Comparison of ENCODE assay signal across 9 cellular contexts in the genomic region with DNA sequence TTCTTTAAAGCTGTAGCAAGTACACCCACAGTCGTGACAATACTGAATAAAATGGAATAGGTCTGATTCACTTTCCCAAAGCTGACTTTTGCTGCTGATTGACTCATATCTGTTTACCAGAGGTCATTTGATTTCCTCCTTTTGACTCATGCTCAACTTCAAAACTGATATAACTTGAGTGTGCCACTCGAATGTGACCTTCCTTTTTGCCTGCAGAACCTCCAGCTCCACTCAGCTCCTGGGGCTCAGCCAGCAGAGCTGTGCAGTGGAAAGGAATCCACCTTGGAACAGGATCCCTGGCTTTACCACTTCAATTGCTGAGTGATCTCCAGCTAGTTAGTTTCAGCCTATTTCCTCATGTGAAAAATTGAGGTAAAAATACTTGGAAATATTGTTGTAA.
DNase-seq lines count a peak whose midpoint lies in the region; ATAC-seq, FAIRE-seq and TF ChIP-seq lines count a peak whose summit lies in the region.
"Had no signal": no experiment of that assay in that cellular context is flagged by ENCODE, and none has a peak within 500 bp of the region (broad histone marks: within the 10 kb centered on the region; RNA-seq: fewer than 3 reads in every experiment).

No MANE protein-coding gene starts in this region.

- POLR2A ChIA-PET in endothelial cell of umbilical vein (lab: Charles Lee), result no interaction called here

- no peaks in the 10 kb centered on the region for H3K36me3 ChIP-seq in endothelial cell of umbilical vein (ENCODE audit: control insufficient read depth in 2 of 2, extremely low read depth in 1 of 2, insufficient read depth in 2 of 2, low read length in 2 of 2)

- H2AFZ ChIP-seq in endothelial cell of umbilical vein (ENCODE audit: low read depth, low read length), result no peak overlapping the region

- peak overlapping the region; percentile 43 for H3K4me2 ChIP-seq in endothelial cell of umbilical vein (ENCODE audit: insufficient read depth, low read length)

- no TSS peak for BruUV-seq in endothelial cell of umbilical vein (replicated peaks; lab: Mats Ljungman, UMichigan)

- no peak overlapping the region for H3K27ac Mint-ChIP-seq in stimulated activated naive B cell treated with anti-CD40 and anti-IgM and Interleukin-4, amounts not matched to agents 10 μg/mL and 1 μg/mL and 100 μg/mL, for 72 hours

- H3K79me2 ChIP-seq in endothelial cell of umbilical vein (ENCODE audit: control insufficient read depth, insufficient read depth, low read length), result no peaks in the 10 kb centered on the region

- H3K4me1 ChIP-seq in endothelial cell of umbilical vein (ENCODE audit: control insufficient read depth, extremely low read depth, insufficient read depth, low read length), result peaks cover 37% of the 10 kb centered on the region

- H3K36me3 Mint-ChIP-seq in stimulated activated naive B cell treated with anti-CD40 and anti-IgM and Interleukin-4, amounts not matched to agents 10 μg/mL and 1 μg/mL and 100 μg/mL, for 72 hours, result no peaks in the 10 kb centered on the region

- CTCF ChIA-PET in endothelial cell of umbilical vein (lab: Charles Lee), result interaction anchor here (0.7 to 1.9 kb wide), 8 partner anchors 8 to 151 kb away, joined by 3 to 6 read pairs (median 5); no protein-coding TSS in a partner anchor

- ATAC-seq in GM21360 (IDR thresholded peaks at IDR 0.05; ENCODE audit: unreplicated experiment), result peak; percentile 64
- ATAC-seq in stimulated activated naive B cell treated with anti-CD40 and anti-IgM and Interleukin-4, amounts not matched to agents 10 μg/mL and 1 μg/mL and 100 μg/mL, for 72 hours (replicated peaks), result peak; percentile 67 to 80

- H3K9me3 Mint-ChIP-seq in stimulated activated naive B cell treated with anti-CD40 and anti-IgM and Interleukin-4, amounts not matched to agents 10 μg/mL and 1 μg/mL and 100 μg/mL, for 72 hours, result no peaks in the 10 kb centered on the region

- DNase-seq in G401 (ENCODE audit: low spot score) (peak; percentile 44), HS-5 (ENCODE audit: low read depth) (peak; percentile 95), endothelial cell of umbilical vein (ENCODE audit: low read depth, low spot score) (peak; percentile 91), HuH-7 (ENCODE audit: low spot score) (no peak), OCI-M2 (lab: John Stamatoyannopoulos, UW; ENCODE audit: unreplicated experiment) (no peak), superior temporal gyrus (ENCODE audit: extremely low spot score) (no peak)
- DNase-seq in stimulated activated naive B cell treated with anti-CD40 and anti-IgM and Interleukin-4, amounts not matched to agents 10 μg/mL and 1 μg/mL and 100 μg/mL, for 72 hours, result no peak

- peaks cover 10 to 18% of the 10 kb centered on the region in 2 donors for H3K27me3 Mint-ChIP-seq in stimulated activated naive B cell treated with anti-CD40 and anti-IgM and Interleukin-4, amounts not matched to agents 10 μg/mL and 1 μg/mL and 100 μg/mL, for 72 hours

- no peak for TF ChIP-seq POLR2A in endothelial cell of umbilical vein (IDR thresholded peaks at IDR 0.05; ENCODE audit: low read depth, low read length)

- H3K9me3 ChIP-seq in endothelial cell of umbilical vein (replicated peaks; ENCODE audit: control insufficient read depth, insufficient read depth, low read length), result no peaks in the 10 kb centered on the region

- no peaks in the 10 kb centered on the region for H3K4me1 Mint-ChIP-seq in stimulated activated naive B cell treated with anti-CD40 and anti-IgM and Interleukin-4, amounts not matched to agents 10 μg/mL and 1 μg/mL and 100 μg/mL, for 72 hours

- H3K9me1 ChIP-seq in endothelial cell of umbilical vein (replicated peaks; ENCODE audit: control insufficient read depth, extremely low read depth, insufficient read depth, low read length), result no peaks in the 10 kb centered on the region

- H3K4me3 ChIP-seq in endothelial cell of umbilical vein (replicated peaks in 1 of 3; ENCODE audit: insufficient read depth in 1 of 3, low read depth in 1 of 3, low read length in 3 of 3), result no peak overlapping the region

- H4K20me1 ChIP-seq in endothelial cell of umbilical vein (replicated peaks; ENCODE audit: control insufficient read depth, extremely low read depth, insufficient read depth, low read length), result no peaks in the 10 kb centered on the region

- peak; percentile 99 for FAIRE-seq in endothelial cell of umbilical vein (lab: Jason Lieb, UNC)
- FAIRE-seq: endometrium had no signal

- no peak overlapping the region for H3K4me3 Mint-ChIP-seq in stimulated activated naive B cell treated with anti-CD40 and anti-IgM and Interleukin-4, amounts not matched to agents 10 μg/mL and 1 μg/mL and 100 μg/mL, for 72 hours

- dilution Hi-C loops in endothelial cell of umbilical vein (cut with MboI; ENCODE audit: extremely low pct_ligation_motif_present, low sequenced_read_pairs), result no loop called here

- no peak for TF ChIP-seq CTCF in endothelial cell of umbilical vein (IDR thresholded peaks at IDR 0.05; ENCODE audit: extremely low read depth in 1 of 2, insufficient read depth in 1 of 2, low read depth in 1 of 2, low read length in 2 of 2)

- intact Hi-C loops in endothelial cell of umbilical vein (cut with micrococcal nuclease), result loop anchor here (1.0 to 5.0 kb wide), 3 partner anchors 94 to 127 kb away; no protein-coding TSS in a partner anchor

- H3K27me3 ChIP-seq in endothelial cell of umbilical vein (ENCODE audit: control insufficient read depth in 2 of 2, insufficient read depth in 2 of 2, low read length in 2 of 2), result no peaks in the 10 kb centered on the region

- peak overlapping the region; percentile 72 for H3K27ac ChIP-seq in endothelial cell of umbilical vein (ENCODE audit: insufficient read depth, low read depth, low read length)

- in situ Hi-C loops in G401 (cut with HindIII; ENCODE audit: low sequenced_read_pairs), result no loop called here

- H3K9ac ChIP-seq in endothelial cell of umbilical vein (replicated peaks; ENCODE audit: extremely low read depth, insufficient read depth, low read length), result no peak overlapping the region

TF ChIP-seq in endothelial cell of umbilical vein, 7 proteins besides CTCF, POLR2A, EP300 and RAD21:
- TF ChIP-seq MYC (IDR thresholded peaks at IDR 0.05; ENCODE audit: low read depth, low read length) (no peak), GATA2 (IDR thresholded peaks at IDR 0.05; ENCODE audit: insufficient read depth, insufficient read length, low read depth, low read length) (peak; percentile 88), EZH2 (IDR thresholded peaks at IDR 0.05; ENCODE audit: borderline replicate concordance, low read depth, low read length, severe bottlenecking) (no peak), POLR2AphosphoS5 (IDR thresholded peaks at IDR 0.05; ENCODE audit: insufficient read depth, low read depth, low read length) (peak; percentile 80), FOS (IDR thresholded peaks at IDR 0.05; ENCODE audit: borderline replicate concordance, insufficient read depth, low read length) (peak; percentile 99), JUN (IDR thresholded peaks at IDR 0.05; ENCODE audit: borderline replicate concordance, insufficient read depth, insufficient read length, low read depth) (peak; percentile 93)
- TF ChIP-seq, protein P1, sequence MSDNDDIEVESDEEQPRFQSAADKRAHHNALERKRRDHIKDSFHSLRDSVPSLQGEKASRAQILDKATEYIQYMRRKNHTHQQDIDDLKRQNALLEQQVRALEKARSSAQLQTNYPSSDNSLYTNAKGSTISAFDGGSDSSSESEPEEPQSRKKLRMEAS (IDR thresholded peaks at IDR 0.05; ENCODE audit: insufficient read depth, insufficient read length), result no peak

Comparison
In these comparisons a context has a peak if more than half of its experiments do, and no peak if none do; other contexts are left out.
1. DNase-seq: peak in G401 (single experiment), HS-5 (single experiment) and endothelial cell of umbilical vein (single experiment); none in stimulated activated naive B cell treated with anti-CD40 and anti-IgM and Interleukin-4, amounts not matched to agents 10 μg/mL and 1 μg/mL and 100 μg/mL, for 72 hours (single experiment), HuH-7 (single experiment), OCI-M2 (single experiment) and superior temporal gyrus (single experiment).